ENCODE assay signal across 28 cellular contexts in genomic region chr5:92874790-92875189, GRCh38.
"Had no signal": no experiment of that assay in that cellular context is flagged by ENCODE, and none has a peak within 500 bp of the region (broad histone marks: within the 10 kb centered on the region; RNA-seq: fewer than 3 reads in every experiment).

No MANE protein-coding gene starts in this region.

- DNase-seq: hippocampal formation; immature natural killer cell; kidney; left colon; left lung; lower lobe of right lung; mammary epithelial cell; mesenchymal stem cell; naive thymus-derived CD8-positive, alpha-beta T cell; nucleus accumbens; pancreas; posterior cingulate gyrus; retina; right cardiac atrium; sigmoid colon; small intestine; spleen; stimulated activated CD4-positive, alpha-beta T cell treated with anti-CD3 and anti-CD28 coated beads, Interleukin-4, amount 100 ng/mL, for 24 hours; stimulated activated naive CD4-positive, alpha-beta T cell; tibial artery; trophoblast cell; upper lobe of right lung; uterus had no signal

- H3K4me3 ChIP-seq: left lung, lower lobe of right lung, pancreas, prostate gland, sigmoid colon, spleen, suprapubic skin, thoracic aorta, tibial artery, upper lobe of right lung, uterus had no signal

- H3K27me3 ChIP-seq: left lung, pancreas, sigmoid colon, spleen, suprapubic skin, tibial artery, upper lobe of right lung, uterus had no signal

- H3K27ac ChIP-seq: left lung, lower lobe of right lung, pancreas, prostate gland, sigmoid colon, spleen, suprapubic skin, thoracic aorta, tibial artery, upper lobe of right lung, uterus had no signal

- H3K9me3 ChIP-seq: pancreas, prostate gland, suprapubic skin had no signal

- H3K36me3 ChIP-seq: left lung, lower lobe of right lung, pancreas, prostate gland, sigmoid colon, spleen, suprapubic skin, thoracic aorta, tibial artery, upper lobe of right lung, uterus had no signal

- ATAC-seq: left colon; left lung; naive thymus-derived CD8-positive, alpha-beta T cell; pancreas; right cardiac atrium; stimulated activated effector memory CD8-positive, alpha-beta T cell treated with anti-CD3 and anti-CD28 coated beads, Interleukin-12 subunit alpha, Interleukin-12 subunit beta, amount 100 ng/mL, for 72 hours; upper lobe of right lung had no signal

- H3K4me1 ChIP-seq: left lung, lower lobe of right lung, pancreas, prostate gland, sigmoid colon, spleen, suprapubic skin, tibial artery, upper lobe of right lung, uterus had no signal

- FAIRE-seq: islet of Langerhans, kidney, pancreas, small intestine had no signal
